16 cellular contexts compared by ENCODE assay signal in the genomic region with DNA sequence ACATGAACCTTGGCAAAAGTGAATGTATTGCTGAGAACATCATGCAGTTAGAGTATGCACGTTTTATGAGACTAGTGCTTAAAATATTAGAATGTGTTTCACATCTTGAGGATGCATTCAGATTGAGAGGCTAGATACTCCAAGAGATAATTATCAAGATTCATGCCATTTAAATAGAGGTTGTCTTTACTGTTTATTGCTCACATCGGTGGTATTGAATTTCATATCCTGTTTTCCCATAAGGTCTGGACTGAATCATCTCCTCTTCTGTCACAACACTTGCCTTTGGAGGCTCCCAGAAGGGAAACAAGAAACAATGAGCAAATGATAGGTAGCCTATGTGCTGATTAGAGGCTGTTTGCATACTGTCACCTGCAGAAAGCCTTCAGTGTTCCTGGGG.
A peak's percentile ranks its signal among the peaks of the same experiment; 100 is the strongest.
DNase-seq lines count a peak whose midpoint lies in the region; ATAC-seq, FAIRE-seq and TF ChIP-seq lines count a peak whose summit lies in the region.
"Had no signal": no experiment of that assay in that cellular context is flagged by ENCODE, and none has a peak within 500 bp of the region (broad histone marks: within the 10 kb centered on the region; RNA-seq: fewer than 3 reads in every experiment).

No MANE protein-coding gene starts in this region.

- H3K9me3 ChIP-seq in hepatocyte (ENCODE audit: low read depth), result no peaks in the 10 kb centered on the region
- H3K9me3 ChIP-seq: thoracic aorta had no signal

- H3K36me3 ChIP-seq in hepatocyte (replicated peaks; ENCODE audit: insufficient read depth, low read depth), result no peaks in the 10 kb centered on the region
- H3K36me3 ChIP-seq: BLaER1 treated with 17β-estradiol and CSF1 and Interleukin-3, amounts not matched to agents 10 nM and 100 nM; thoracic aorta had no signal

- peaks cover 10% of the 10 kb centered on the region for H3K4me1 ChIP-seq in hepatocyte (ENCODE audit: insufficient read depth)

- ATAC-seq in GM18867 (IDR thresholded peaks at IDR 0.05; ENCODE audit: unreplicated experiment) (no peak), GM18909 (IDR thresholded peaks at IDR 0.05; ENCODE audit: poor library complexity, unreplicated experiment) (no peak)

- H3K79me2 ChIP-seq in hepatocyte, result no peaks in the 10 kb centered on the region

- no peak overlapping the region for H2AFZ ChIP-seq in hepatocyte

- DNase-seq in AG20443 (ENCODE audit: low spot score) (peak; percentile 30), HPDE6-E6E7 (ENCODE audit: extremely low spot score) (peak; percentile 53), fibroblast of pulmonary artery (ENCODE audit: low read depth) (peak; percentile 62), hepatocyte (ENCODE audit: low spot score) (no peak), urothelium cell line (ENCODE audit: low spot score) (no peak)
- DNase-seq: activated CD4-positive, alpha-beta memory T cell treated with anti-CD3 and anti-CD28 coated beads, Interleukin-2, amount 10 ng/mL, durations not matched to agents 7 days and 5 days; activated naive CD4-positive, alpha-beta T cell treated with Interleukin-2 at 50 U/mL for 16 hours; cortex of kidney; hippocampal formation; Kasumi-1; NCI-H82 had no signal

- no peak overlapping the region for H3K4me2 ChIP-seq in hepatocyte

- H4K20me1 ChIP-seq in hepatocyte (ENCODE audit: insufficient read depth, poor library complexity, severe bottlenecking), result no peaks in the 10 kb centered on the region
- H4K20me1 ChIP-seq: BLaER1 treated with 17β-estradiol and CSF1 and Interleukin-3, amounts not matched to agents 10 nM and 100 nM had no signal

- no peak for FAIRE-seq in urothelium cell line (lab: Jason Lieb, UNC)

- H3K27me3 ChIP-seq in hepatocyte, result no peaks in the 10 kb centered on the region
- H3K27me3 ChIP-seq: BLaER1 treated with 17β-estradiol and CSF1 and Interleukin-3, amounts not matched to agents 10 nM and 100 nM had no signal

- 42% methylated on average over 2 of the region's 2 CpGs for whole genome bisulfite sequencing in hepatocyte (ENCODE audit: low lambda C conversion rate, missing lambda C conversion rate)

- H3K27ac ChIP-seq in hepatocyte, result no peak overlapping the region
- H3K27ac ChIP-seq: thoracic aorta had no signal

- H3K9me2 ChIP-seq in hepatocyte (replicated peaks; ENCODE audit: insufficient read depth), result no peaks in the 10 kb centered on the region

- no peak overlapping the region for H3K4me3 ChIP-seq in fibroblast of pulmonary artery (replicated peaks; ENCODE audit: low read depth, low read length)
- no peak overlapping the region for H3K4me3 ChIP-seq in hepatocyte
- H3K4me3 ChIP-seq: BLaER1 treated with 17β-estradiol and CSF1 and Interleukin-3, amounts not matched to agents 10 nM and 100 nM; thoracic aorta had no signal

- TF ChIP-seq CTCF in fibroblast of pulmonary artery (IDR thresholded peaks at IDR 0.05; ENCODE audit: low read length, missing control alignments) (no peak), hepatocyte (IDR thresholded peaks at IDR 0.05; ENCODE audit: poor library complexity) (no peak)

TF ChIP-seq in PFSK-1, 5 proteins besides CTCF, POLR2A, EP300 and RAD21:
- TF ChIP-seq POLR2AphosphoS5 (IDR thresholded peaks at IDR 0.05; ENCODE audit: low read depth, low read length) (no peak), FOXP2 (optimal IDR thresholded peaks at IDR 0.05; ENCODE audit: borderline replicate concordance, extremely low read depth, extremely low read length, insufficient read depth) (peak; percentile 9)

Comparison
In these comparisons a context has a peak if more than half of its experiments do, and no peak if none do; other contexts are left out.
1. DNase-seq: peak in AG20443 (single experiment), HPDE6-E6E7 (single experiment) and fibroblast of pulmonary artery (single experiment); none in hepatocyte (single experiment) and urothelium cell line (single experiment).